In genomic region chr22:41947181-41948080, GRCh38 we compare ENCODE assay signal across 8 cellular contexts. TPM values are rescaled to one million over a fixed set of nuclear protein-coding genes. Genes with fewer than 3 reads are reported as not detected.
DNase-seq lines count a peak whose midpoint lies in the region; ATAC-seq and TF ChIP-seq lines count a peak whose summit lies in the region.

No MANE protein-coding gene starts in this region.

- no peaks in the 10 kb centered on the region for H3K9me3 Mint-ChIP-seq in activated naive CD4-positive, alpha-beta T cell treated with anti-CD3 and anti-CD28 coated beads, Interleukin-2, amount 10 ng/mL, durations not matched to agents 7 days and 5 days

- H3K27ac ChIP-seq in ascending aorta (no peak overlapping the region), right lobe of liver (no peak overlapping the region), transverse colon (peak overlapping the region; percentile 65 to 74 (median 69))

- H3K4me3 Mint-ChIP-seq in activated naive CD4-positive, alpha-beta T cell treated with anti-CD3 and anti-CD28 coated beads, Interleukin-2, amount 10 ng/mL, durations not matched to agents 7 days and 5 days: peak overlapping the region; percentile 85

- TF ChIP-seq POLR2A in right lobe of liver (IDR thresholded peaks at IDR 0.05) (no peak), transverse colon (IDR thresholded peaks at IDR 0.05) (no peak)

- H3K4me1 ChIP-seq in ascending aorta (peaks cover 0 to 8% of the 10 kb centered on the region in 2 donors), right lobe of liver (peaks cover 0 to 9% (median 0%) of the 10 kb centered on the region in 4 donors), transverse colon (peaks cover 6 to 24% (median 13%) of the 10 kb centered on the region in 4 donors)

- in situ Hi-C loops in transverse colon (cut with MboI; ENCODE audit: low pct_ligation_motif_present in 1 of 4, low pct_unique_long_range_greater_than_20kb in 1 of 4, low sequenced_read_pairs in 3 of 4): loop anchor here (10.0 to 25.0 kb wide), 4 partner anchors 123 to 253 kb away; partner anchors contain the start of genes CCDC134 (in 2 of the 4) and MEI1 (in 1 of the 4)

- H3K36me3 ChIP-seq in ascending aorta: no peaks in the 10 kb centered on the region
- H3K36me3 ChIP-seq in right lobe of liver: no peaks in the 10 kb centered on the region
- H3K36me3 ChIP-seq in transverse colon: no peaks in the 10 kb centered on the region

- H3K27ac Mint-ChIP-seq in activated naive CD4-positive, alpha-beta T cell treated with anti-CD3 and anti-CD28 coated beads, Interleukin-2, amount 10 ng/mL, durations not matched to agents 7 days and 5 days: peak overlapping the region; percentile 92

- intact Hi-C loops in ascending aorta (cut with DNase I) (loop anchor here (2.0 to 5.0 kb wide), 3 partner anchors 115 to 259 kb away; partner anchors contain the start of genes NAGA, PHETA2, SNU13 and SREBF2), right lobe of liver (cut with DNase I) (loop anchor here in 1 of 2 donors (10.0 kb wide), 1 partner anchor 203 kb away; no protein-coding TSS in a partner anchor), transverse colon (cut with DNase I; ENCODE audit: low total_unique reads) (loop anchor here (10.0 kb wide), 1 partner anchor 123 kb away; no protein-coding TSS in a partner anchor), head of caudate nucleus (cut with DNase I) (no loop called here)

- WGBS in right lobe of liver (ENCODE audit: insufficient coverage, low coverage, low lambda C conversion rate, missing lambda C conversion rate): 54% methylated on average over 22 of the region's 33 CpGs
- 47% methylated on average over 25 to 33 of the region's 33 CpGs for WGBS in transverse colon (ENCODE audit: low coverage in 1 of 2), 2 donors

- no peaks in the 10 kb centered on the region for H3K9me3 ChIP-seq in ascending aorta
- no peaks in the 10 kb centered on the region for H3K9me3 ChIP-seq in right lobe of liver
- no peaks in the 10 kb centered on the region for H3K9me3 ChIP-seq in transverse colon

- H3K27me3 Mint-ChIP-seq in activated naive CD4-positive, alpha-beta T cell treated with anti-CD3 and anti-CD28 coated beads, Interleukin-2, amount 10 ng/mL, durations not matched to agents 7 days and 5 days: peaks cover 16% of the 10 kb centered on the region

- no peak for TF ChIP-seq EP300 in transverse colon (IDR thresholded peaks at IDR 0.05; ENCODE audit: low read depth)

- H3K27me3 ChIP-seq in ascending aorta (no peaks in the 10 kb centered on the region), right lobe of liver (no peaks in the 10 kb centered on the region), transverse colon (no peaks in the 10 kb centered on the region)

- TF ChIP-seq CTCF in ascending aorta (IDR thresholded peaks at IDR 0.05): no peak
- no peak for TF ChIP-seq CTCF in right lobe of liver (IDR thresholded peaks at IDR 0.05)
- no peak for TF ChIP-seq CTCF in transverse colon (IDR thresholded peaks at IDR 0.05)

- CTCF ChIA-PET in activated naive CD4-positive, alpha-beta T cell treated with anti-CD3 and anti-CD28 coated beads, Interleukin-2, amount 10 ng/mL, durations not matched to agents 7 days and 5 days (lab: Charles Lee): interaction anchor here (0.8 to 4.5 kb wide), 6 partner anchors 9 to 250 kb away, joined by 3 to 20 read pairs (median 3); partner anchors contain the start of gene TNFRSF13C

- no peak for ATAC-seq in right lobe of liver

- no peak for DNase-seq in activated naive CD4-positive, alpha-beta T cell treated with anti-CD3 and anti-CD28 coated beads, Interleukin-2, amount 10 ng/mL, durations not matched to agents 7 days and 5 days
- DNase-seq in activated naive CD4-positive, alpha-beta T cell treated with Interleukin-2 at 50 U/mL for 16 hours: no peak
- DNase-seq in ascending aorta (ENCODE audit: low spot score in 2 of 2) (no peak), right lobe of liver (no peak), transverse colon (no peak), SKM-1 treated with dmso at 0.1 percent for 144 hours (lab: John Stamatoyannopoulos, UW; ENCODE audit: unreplicated experiment) (no peak), head of caudate nucleus (no peak), NCI-H748 (lab: John Stamatoyannopoulos, UW; ENCODE audit: unreplicated experiment) (no peak)

- H3K36me3 Mint-ChIP-seq in activated naive CD4-positive, alpha-beta T cell treated with anti-CD3 and anti-CD28 coated beads, Interleukin-2, amount 10 ng/mL, durations not matched to agents 7 days and 5 days: peaks cover 29% of the 10 kb centered on the region

- H3K4me3 ChIP-seq in ascending aorta (peak overlapping the region; percentile 64 to 75), right lobe of liver (peak overlapping the region; percentile 55 to 79 (median 76)), transverse colon (peak overlapping the region in 3 of 4 donors; percentile 62 to 77 (median 71))

- H3K4me1 Mint-ChIP-seq in activated naive CD4-positive, alpha-beta T cell treated with anti-CD3 and anti-CD28 coated beads, Interleukin-2, amount 10 ng/mL, durations not matched to agents 7 days and 5 days: peaks cover 52% of the 10 kb centered on the region

RNA-seq across cellular contexts. Expression of gene CENPM, which starts 0.5 kb away (rescaled TPM):
- not detected for total RNA-seq in ascending aorta
- 1 to 10 TPM in 2 of 6 experiments, under 1 TPM in 2, not detected in 2; 0.29 to 3.7 (median 1.8) TPM for total RNA-seq in right lobe of liver
- 10 to 100 TPM in 2 of 4 donors, 1 to 10 TPM in 1, not detected in 1; 6.0 to 22.9 (median 11.0) TPM for total RNA-seq in transverse colon

RNA-seq across cellular contexts. Expression of gene TNFRSF13C, which starts 20.8 kb away (rescaled TPM):
- total RNA-seq in ascending aorta (not detected), right lobe of liver (under 1 TPM in 4 of 6 experiments, not detected in 2; 0.04 to 0.22 (median 0.18) TPM), transverse colon (10 to 100 TPM in 1 of 4 donors, 1 to 10 TPM in 1, under 1 TPM in 2; 0.20 to 15.3 (median 4.3) TPM)

RNA-seq across cellular contexts. Expression of gene SEPTIN3, which starts 21.8 kb away (rescaled TPM):
- total RNA-seq in ascending aorta (not detected), right lobe of liver (under 1 TPM in 3 of 6 experiments, not detected in 3; 0.06 to 0.16 (median 0.07) TPM), transverse colon (under 1 TPM in 2 of 4 donors, not detected in 2; 0.48 to 0.68 TPM)

RNA-seq across cellular contexts. Expression of gene SHISA8, which starts 32.6 kb away (rescaled TPM):
- total RNA-seq in ascending aorta (not detected), right lobe of liver (not detected), transverse colon (under 1 TPM in 1 of 4 donors, not detected in 3; 0.32 TPM)

Comparison
In these comparisons a context has a peak if more than half of its experiments do, and no peak if none do; other contexts are left out.
1. H3K27ac ChIP-seq: peak in transverse colon (4 of 4); none in ascending aorta (0 of 2) and right lobe of liver (0 of 3).
2. Peak in every context shown above with its lines, with median percentiles within 50 percentile points of each other: H3K4me3 ChIP-seq.